ENCODE assay signal across 8 cellular contexts in genomic region chr5:73693573-73694061, GRCh38.
DNase-seq lines count a peak whose midpoint lies in the region; ATAC-seq and TF ChIP-seq lines count a peak whose summit lies in the region.

No MANE protein-coding gene starts in this region.

- DNase-seq in AG08395 (ENCODE audit: low spot score) (peak; percentile 46), M059J (ENCODE audit: low read depth) (peak; percentile 39), epithelial cell of esophagus (ENCODE audit: low read depth) (peak; percentile 44), renal cortical epithelial cell (ENCODE audit: low read depth) (peak; percentile 69), GM19238 (ENCODE audit: insufficient read length, low spot score) (no peak), NOMO-1 treated with dmso at 0.1 percent for 144 hours (lab: John Stamatoyannopoulos, UW; ENCODE audit: unreplicated experiment) (no peak)

- no peak overlapping the region for H3K4me3 ChIP-seq in epithelial cell of esophagus (ENCODE audit: low read length)

- TF ChIP-seq CTCF in epithelial cell of esophagus (IDR thresholded peaks at IDR 0.05; ENCODE audit: insufficient read depth, low read depth, low read length, missing control alignments), result peak; percentile 67

- peak; percentile 28 for ATAC-seq in GM18907 (IDR thresholded peaks at IDR 0.05; ENCODE audit: unreplicated experiment)
- ATAC-seq in HG03571 (IDR thresholded peaks at IDR 0.05; ENCODE audit: unreplicated experiment), result no peak

Comparison
In these comparisons a context has a peak if more than half of its experiments do, and no peak if none do; other contexts are left out.
1. DNase-seq: peak in AG08395 (single experiment), M059J (single experiment), epithelial cell of esophagus (single experiment) and renal cortical epithelial cell (single experiment); none in GM19238 (single experiment) and NOMO-1 treated with dmso at 0.1 percent for 144 hours (single experiment).